15 cellular contexts compared by ENCODE assay signal in genomic region chr3:22122567-22122966, GRCh38.
A peak's percentile ranks its signal among the peaks of the same experiment; 100 is the strongest.
DNase-seq lines count a peak whose midpoint lies in the region; ATAC-seq lines count a peak whose summit lies in the region.
"Had no signal": no experiment of that assay in that cellular context is flagged by ENCODE, and none has a peak within 500 bp of the region (broad histone marks: within the 10 kb centered on the region; RNA-seq: fewer than 3 reads in every experiment).

No MANE protein-coding gene starts in this region.

- DNase-seq in KBM-7 (no peak), HT-29 (ENCODE audit: low spot score) (no peak), NCI-H1417 treated with DMSO at 0.1 percent for 48 hours (lab: John Stamatoyannopoulos, UW) (no peak), anterior cingulate cortex (lab: John Stamatoyannopoulos, UW) (no peak)
- DNase-seq: activated CD4-positive, alpha-beta T cell treated with anti-CD3 and anti-CD28 coated beads for 36 hours; activated gamma-delta T cell treated with Interleukin-2 at 50 U/mL for 16 hours; H9; heart left ventricle; lower lobe of right lung; NCI-H2029 treated with DMSO at 0.1 percent for 48 hours; nucleus accumbens had no signal

- peak; percentile 79 for ATAC-seq in GM18858 (IDR thresholded peaks at IDR 0.05; ENCODE audit: unreplicated experiment)
- ATAC-seq in GM21390 (IDR thresholded peaks at IDR 0.05; ENCODE audit: unreplicated experiment), result peak; percentile 69
- peak; percentile 44 for ATAC-seq in HG02943 (IDR thresholded peaks at IDR 0.05; ENCODE audit: low read depth, unreplicated experiment)
- peak; percentile 79 for ATAC-seq in HG03520 (IDR thresholded peaks at IDR 0.05; ENCODE audit: unreplicated experiment)
- ATAC-seq: activated CD4-positive, alpha-beta T cell treated with anti-CD3 and anti-CD28 coated beads for 36 hours; heart left ventricle; lower lobe of right lung had no signal

- in situ Hi-C loops in KBM-7 (cut with MboI; ENCODE audit: low pct_unique_long_range_greater_than_20kb, low sequenced_read_pairs), result no loop called here
